Comparison of ENCODE assay signal across 22 cellular contexts in genomic region chr18:34550902-34551301, GRCh38.
"Had no signal": no experiment of that assay in that cellular context is flagged by ENCODE, and none has a peak within 500 bp of the region (broad histone marks: within the 10 kb centered on the region; RNA-seq: fewer than 3 reads in every experiment).

No MANE protein-coding gene starts in this region.

- H3K27me3 Mint-ChIP-seq: activated B cell treated with CpG ODN at 0.5 μM for 24 hours; activated CD4-positive, alpha-beta T cell treated with anti-CD3 and anti-CD28 coated beads for 36 hours; activated naive CD8-positive, alpha-beta T cell treated with anti-CD3 and anti-CD28 coated beads, Interleukin-2, amount 10 ng/mL, durations not matched to agents 7 days and 5 days; dendritic cell treated with granulocyte-macrophage colony-stimulating factor and Interleukin-4, amounts not matched to agents 40 ng/mL and 50 ng/mL, for 4 days; memory B cell had no signal

- H3K36me3 Mint-ChIP-seq: activated naive CD8-positive, alpha-beta T cell treated with anti-CD3 and anti-CD28 coated beads, Interleukin-2, amount 10 ng/mL, durations not matched to agents 7 days and 5 days; memory B cell had no signal

- H3K9me3 Mint-ChIP-seq: activated B cell treated with CpG ODN at 0.5 μM for 24 hours; T-helper 1 cell treated with Interleukin-12 subunit alpha and Interleukin-12 subunit beta and Interleukin-4 antibody, amounts not matched to agents 30 μg/mL and 1 μg/mL, for 36 hours had no signal

- H3K27me3 ChIP-seq: foreskin keratinocyte, pancreas, sigmoid colon, upper lobe of left lung had no signal

- H3K9me3 ChIP-seq: pancreas, sigmoid colon, upper lobe of left lung had no signal

- H3K4me3 Mint-ChIP-seq: activated B cell treated with CpG ODN at 0.5 μM for 24 hours; activated CD4-positive, alpha-beta T cell treated with anti-CD3 and anti-CD28 coated beads for 36 hours; activated naive CD8-positive, alpha-beta T cell treated with anti-CD3 and anti-CD28 coated beads, Interleukin-2, amount 10 ng/mL, durations not matched to agents 7 days and 5 days; dendritic cell treated with granulocyte-macrophage colony-stimulating factor and Interleukin-4, amounts not matched to agents 40 ng/mL and 50 ng/mL, for 4 days; memory B cell; nephron progenitor cell; T-helper 1 cell treated with Interleukin-12 subunit alpha and Interleukin-12 subunit beta and Interleukin-4 antibody, amounts not matched to agents 30 μg/mL and 1 μg/mL, for 36 hours had no signal

- H3K4me3 ChIP-seq: pancreas, sigmoid colon, upper lobe of left lung had no signal

- H3K4me1 ChIP-seq: foreskin keratinocyte, sigmoid colon, upper lobe of left lung had no signal

- H3K27ac ChIP-seq: foreskin keratinocyte, pancreas, sigmoid colon, upper lobe of left lung had no signal

- ATAC-seq: activated CD4-positive, alpha-beta T cell treated with anti-CD3 and anti-CD28 coated beads for 36 hours; foreskin keratinocyte had no signal

- H3K27ac Mint-ChIP-seq: activated B cell treated with CpG ODN at 0.5 μM for 24 hours; activated CD4-positive, alpha-beta T cell treated with anti-CD3 and anti-CD28 coated beads for 36 hours; activated naive CD8-positive, alpha-beta T cell treated with anti-CD3 and anti-CD28 coated beads, Interleukin-2, amount 10 ng/mL, durations not matched to agents 7 days and 5 days; dendritic cell treated with granulocyte-macrophage colony-stimulating factor and Interleukin-4, amounts not matched to agents 40 ng/mL and 50 ng/mL, for 4 days; memory B cell; nephron progenitor cell; T-helper 1 cell treated with Interleukin-12 subunit alpha and Interleukin-12 subunit beta and Interleukin-4 antibody, amounts not matched to agents 30 μg/mL and 1 μg/mL, for 36 hours had no signal

- H3K4me1 Mint-ChIP-seq: activated B cell treated with CpG ODN at 0.5 μM for 24 hours; activated CD4-positive, alpha-beta T cell treated with anti-CD3 and anti-CD28 coated beads for 36 hours; activated naive CD8-positive, alpha-beta T cell treated with anti-CD3 and anti-CD28 coated beads, Interleukin-2, amount 10 ng/mL, durations not matched to agents 7 days and 5 days; memory B cell; nephron progenitor cell had no signal

- DNase-seq: activated B cell treated with CpG ODN at 0.5 μM for 24 hours; activated CD4-positive, alpha-beta T cell treated with anti-CD3 and anti-CD28 coated beads for 36 hours; activated CD4-positive, alpha-beta T cell treated with anti-CD3 and anti-CD28 coated beads, Interleukin-2, amount 50 U/mL, for 48 hours; activated naive CD4-positive, alpha-beta T cell treated with Interleukin-2 at 50 U/mL for 16 hours; activated naive CD8-positive, alpha-beta T cell treated with anti-CD3 and anti-CD28 coated beads, Interleukin-2, amount 10 ng/mL, durations not matched to agents 7 days and 5 days; activated T-cell treated with anti-CD3 and anti-CD28 coated beads, Interleukin-2, amount 50 U/mL, for 48 hours; amygdala; effector CD4-positive, alpha-beta T cell; erythroblast; foreskin keratinocyte; hippocampal formation; kidney glomerular epithelial cell; nephron progenitor cell; pancreas; sigmoid colon; stimulated activated CD4-positive, alpha-beta T cell treated with anti-CD3 and anti-CD28 coated beads, Interleukin-4, amount 100 ng/mL, for 24 hours; stimulated activated naive CD4-positive, alpha-beta T cell treated with Interleukin-2 at 50 U/mL for 16 hours; T1000; upper lobe of left lung had no signal

- H3K36me3 ChIP-seq: pancreas, sigmoid colon, upper lobe of left lung had no signal
